10 cellular contexts compared by ENCODE assay signal in the genomic region with DNA sequence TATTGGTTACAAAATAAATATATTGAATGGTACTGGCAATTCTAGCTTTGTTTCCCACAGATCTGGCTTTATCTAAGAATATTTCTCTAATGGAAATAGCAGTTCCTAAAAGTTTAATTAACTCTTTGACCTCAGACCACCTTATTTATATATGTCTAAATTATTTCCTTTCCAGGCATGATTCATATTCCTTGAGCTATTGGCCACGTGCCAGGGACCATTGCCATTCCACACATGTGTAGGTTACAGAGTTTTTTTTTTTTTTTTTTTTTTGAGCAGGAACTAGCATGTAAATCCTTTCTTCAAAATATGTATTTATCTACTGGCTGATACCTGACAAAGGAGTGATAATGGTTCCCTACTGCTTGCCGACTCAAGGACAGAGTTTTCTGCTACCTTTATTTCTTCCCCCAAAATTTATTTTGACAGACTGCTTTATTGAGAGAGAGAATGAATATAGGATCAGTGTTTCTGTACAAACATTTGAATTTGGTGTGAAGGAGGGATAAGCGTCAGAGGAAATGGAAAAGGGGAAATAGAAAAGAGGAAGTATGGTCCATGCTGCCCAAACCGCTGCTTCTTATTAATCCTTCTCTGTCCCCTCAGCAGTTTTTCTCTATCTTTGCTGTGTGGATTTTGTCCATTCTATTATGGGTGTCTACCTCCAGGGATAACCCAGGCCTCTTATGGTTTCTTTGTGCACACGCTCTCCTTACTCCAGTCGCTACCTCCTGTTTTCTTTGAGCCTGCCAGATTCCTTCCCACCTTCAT. TPM values are rescaled to one million over a fixed set of nuclear protein-coding genes. Genes with fewer than 3 reads are reported as not detected.
DNase-seq lines count a peak whose midpoint lies in the region; FAIRE-seq and TF ChIP-seq lines count a peak whose summit lies in the region.
"Had no signal": no experiment of that assay in that cellular context is flagged by ENCODE, and none has a peak within 500 bp of the region (broad histone marks: within the 10 kb centered on the region; RNA-seq: fewer than 3 reads in every experiment).

No MANE protein-coding gene starts in this region.

- H3K27ac ChIP-seq in small intestine (ENCODE audit: low read depth in 1 of 2, low read length in 1 of 2), result no peak overlapping the region

- no peaks in the 10 kb centered on the region for H3K27me3 ChIP-seq in small intestine (ENCODE audit: control insufficient read depth in 2 of 2, insufficient read depth in 2 of 2, low read length in 2 of 2)

- no peaks in the 10 kb centered on the region for H3K9me3 ChIP-seq in small intestine (ENCODE audit: control insufficient read depth, low read depth)

- peaks cover 0 to 3% of the 10 kb centered on the region in 2 donors for H3K4me1 ChIP-seq in small intestine (ENCODE audit: control insufficient read depth in 2 of 2, insufficient read depth in 1 of 2, low read depth in 1 of 2, low read length in 1 of 2)

- H3K36me3 ChIP-seq in small intestine (ENCODE audit: control insufficient read depth in 2 of 2, insufficient read depth in 2 of 2, low read length in 2 of 2), result no peaks in the 10 kb centered on the region

- H3K4me3 ChIP-seq in fibroblast of pulmonary artery (replicated peaks; ENCODE audit: low read depth, low read length), result no peak overlapping the region
- H3K4me3 ChIP-seq in small intestine (ENCODE audit: low read depth in 1 of 2, low read length in 2 of 2), result no peak overlapping the region

- DNase-seq in HS-27A (ENCODE audit: low read depth) (peak; percentile 26), SIG-M5 (lab: John Stamatoyannopoulos, UW) (peak; percentile 80), fibroblast of pulmonary artery (ENCODE audit: low read depth) (peak; percentile 70), small intestine (peak; percentile 32), NCI-H1436 treated with DMSO at 0.1 percent for 48 hours (lab: John Stamatoyannopoulos, UW) (no peak), NCI-H774 (lab: John Stamatoyannopoulos, UW) (no peak), NCI-H2107 treated with DMSO at 0.1 percent for 48 hours (lab: John Stamatoyannopoulos, UW; ENCODE audit: unreplicated experiment) (no peak)
- DNase-seq: NCI-H524 treated with DMSO at 0.1 percent for 48 hours had no signal

- TF ChIP-seq CTCF in fibroblast of pulmonary artery (IDR thresholded peaks at IDR 0.05; ENCODE audit: low read length, missing control alignments), result no peak

- FAIRE-seq in small intestine (lab: Jason Lieb, UNC), result no peak
- FAIRE-seq: G401.6 had no signal

- WGBS in small intestine, 3 donors, result 57 to 64% (median 60%) methylated on average over 6 of the region's 6 CpGs

RNA-seq across cellular contexts. Expression of a gene that starts 36.4 kb away (rescaled TPM):
- 1 to 10 TPM; 2.4 to 8.2 (median 4.9) TPM for polyA plus RNA-seq in small intestine
- polyA plus RNA-seq: IgD-negative memory B cell had no signal

Comparison
In these comparisons a context has a peak if more than half of its experiments do, and no peak if none do; other contexts are left out.
1. DNase-seq: peak in HS-27A (single experiment), SIG-M5 (single experiment), fibroblast of pulmonary artery (single experiment) and small intestine (single experiment); none in NCI-H1436 treated with DMSO at 0.1 percent for 48 hours (single experiment), NCI-H774 (single experiment) and NCI-H2107 treated with DMSO at 0.1 percent for 48 hours (single experiment).